8 cellular contexts compared by ENCODE assay signal in genomic region chr14:91140672-91141071, GRCh38. TPM values are rescaled to one million over a fixed set of nuclear protein-coding genes. Genes with fewer than 3 reads are reported as not detected.
DNase-seq lines count a peak whose midpoint lies in the region; ATAC-seq and TF ChIP-seq lines count a peak whose summit lies in the region.

No MANE protein-coding gene starts in this region.

- H3K27me3 ChIP-seq in Peyer's patch, result no peaks in the 10 kb centered on the region

- H3K9me3 ChIP-seq in Peyer's patch, result no peaks in the 10 kb centered on the region

- H3K4me3 Mint-ChIP-seq in natural killer cell treated with Interleukin-12 subunit alpha and Interleukin-12 subunit beta and Interleukin-15 and Interleukin-18, amount 100 ng/mL, for 72 hours, result no peak overlapping the region
- H3K4me3 Mint-ChIP-seq in natural killer cell, result no peak overlapping the region
- H3K4me3 Mint-ChIP-seq in glutamatergic neuron (ENCODE audit: unreplicated experiment), result no peak overlapping the region
- H3K4me3 Mint-ChIP-seq in activated naive CD8-positive, alpha-beta T cell treated with anti-CD3 and anti-CD28 coated beads, Interleukin-2, amount 50 U/mL, for 24 hours, result no peak overlapping the region

- H3K36me3 Mint-ChIP-seq in natural killer cell treated with Interleukin-12 subunit alpha and Interleukin-12 subunit beta and Interleukin-15 and Interleukin-18, amount 100 ng/mL, for 72 hours, result no peaks in the 10 kb centered on the region
- H3K36me3 Mint-ChIP-seq in natural killer cell (no peaks in the 10 kb centered on the region), glutamatergic neuron (ENCODE audit: unreplicated experiment) (no peaks in the 10 kb centered on the region)
- peaks cover 35% of the 10 kb centered on the region for H3K36me3 Mint-ChIP-seq in activated naive CD8-positive, alpha-beta T cell treated with anti-CD3 and anti-CD28 coated beads, Interleukin-2, amount 50 U/mL, for 24 hours (ENCODE audit: low read depth)

- peaks cover 49 to 54% of the 10 kb centered on the region in 2 donors for H3K4me1 Mint-ChIP-seq in natural killer cell treated with Interleukin-12 subunit alpha and Interleukin-12 subunit beta and Interleukin-15 and Interleukin-18, amount 100 ng/mL, for 72 hours (ENCODE audit: low read depth in 2 of 2)
- peaks cover 26 to 44% of the 10 kb centered on the region in 2 donors for H3K4me1 Mint-ChIP-seq in natural killer cell
- H3K4me1 Mint-ChIP-seq in glutamatergic neuron (ENCODE audit: low read depth, unreplicated experiment), result no peaks in the 10 kb centered on the region
- peaks cover 52% of the 10 kb centered on the region for H3K4me1 Mint-ChIP-seq in activated naive CD8-positive, alpha-beta T cell treated with anti-CD3 and anti-CD28 coated beads, Interleukin-2, amount 50 U/mL, for 24 hours

- ATAC-seq in natural killer cell treated with Interleukin-12 subunit alpha and Interleukin-12 subunit beta and Interleukin-15 and Interleukin-18, amount 100 ng/mL, for 72 hours, result no peak
- ATAC-seq in natural killer cell, result no peak
- ATAC-seq in GM18505 (IDR thresholded peaks at IDR 0.05; ENCODE audit: unreplicated experiment), result no peak
- no peak for ATAC-seq in activated naive CD8-positive, alpha-beta T cell treated with anti-CD3 and anti-CD28 coated beads, Interleukin-2, amount 50 U/mL, for 24 hours
- no peak for ATAC-seq in HG02678 (IDR thresholded peaks at IDR 0.05; ENCODE audit: unreplicated experiment)

- peak overlapping the region; percentile 56 to 79 for H3K27ac Mint-ChIP-seq in natural killer cell treated with Interleukin-12 subunit alpha and Interleukin-12 subunit beta and Interleukin-15 and Interleukin-18, amount 100 ng/mL, for 72 hours
- peak overlapping the region in 1 of 2 donors; percentile 15 for H3K27ac Mint-ChIP-seq in natural killer cell
- no peak overlapping the region for H3K27ac Mint-ChIP-seq in glutamatergic neuron (ENCODE audit: unreplicated experiment)
- H3K27ac Mint-ChIP-seq in activated naive CD8-positive, alpha-beta T cell treated with anti-CD3 and anti-CD28 coated beads, Interleukin-2, amount 50 U/mL, for 24 hours, result no peak overlapping the region

- peaks cover 0 to 8% (median 0%) of the 10 kb centered on the region in 3 donors for H3K36me3 ChIP-seq in Peyer's patch

- H3K4me1 ChIP-seq in Peyer's patch, result peaks cover 0 to 7% (median 2%) of the 10 kb centered on the region in 4 donors

- TF ChIP-seq POLR2A in Peyer's patch (IDR thresholded peaks at IDR 0.05), result no peak
- no peak for TF ChIP-seq POLR2A in GM18505 (IDR thresholded peaks at IDR 0.05; ENCODE audit: borderline replicate concordance, extremely low read depth, insufficient read depth, insufficient read length)

- no peak overlapping the region for H3K4me3 ChIP-seq in Peyer's patch

- DNase-seq in natural killer cell treated with Interleukin-12 subunit alpha and Interleukin-12 subunit beta and Interleukin-15 and Interleukin-18, amount 100 ng/mL, for 72 hours (ENCODE audit: low spot score), result no peak
- no peak for DNase-seq in natural killer cell
- DNase-seq in Peyer's patch, result peak in 1 of 3 donors; percentile 74
- no peak for DNase-seq in glutamatergic neuron
- DNase-seq in GM19240 (ENCODE audit: insufficient read length, low spot score), result no peak
- no peak for DNase-seq in activated naive CD8-positive, alpha-beta T cell treated with anti-CD3 and anti-CD28 coated beads, Interleukin-2, amount 50 U/mL, for 24 hours

- no peaks in the 10 kb centered on the region for H3K27me3 Mint-ChIP-seq in natural killer cell treated with Interleukin-12 subunit alpha and Interleukin-12 subunit beta and Interleukin-15 and Interleukin-18, amount 100 ng/mL, for 72 hours
- H3K27me3 Mint-ChIP-seq in natural killer cell (ENCODE audit: low read depth in 2 of 2) (no peaks in the 10 kb centered on the region), glutamatergic neuron (ENCODE audit: unreplicated experiment) (peaks cover 2% of the 10 kb centered on the region)
- H3K27me3 Mint-ChIP-seq in activated naive CD8-positive, alpha-beta T cell treated with anti-CD3 and anti-CD28 coated beads, Interleukin-2, amount 50 U/mL, for 24 hours, result no peaks in the 10 kb centered on the region

- no peak for TF ChIP-seq CTCF in natural killer cell (IDR thresholded peaks at IDR 0.05)
- TF ChIP-seq CTCF in Peyer's patch (IDR thresholded peaks at IDR 0.05), result peak in 4 of 6 experiments; percentile 14 to 87 (median 78)
- TF ChIP-seq CTCF in glutamatergic neuron (IDR thresholded peaks at IDR 0.05; ENCODE audit: partially characterized antibody, unreplicated experiment), result peak; percentile 26

- H3K9me3 Mint-ChIP-seq in natural killer cell treated with Interleukin-12 subunit alpha and Interleukin-12 subunit beta and Interleukin-15 and Interleukin-18, amount 100 ng/mL, for 72 hours, result no peaks in the 10 kb centered on the region
- H3K9me3 Mint-ChIP-seq in natural killer cell (no peaks in the 10 kb centered on the region), glutamatergic neuron (ENCODE audit: unreplicated experiment) (peaks cover 2% of the 10 kb centered on the region)
- no peaks in the 10 kb centered on the region for H3K9me3 Mint-ChIP-seq in activated naive CD8-positive, alpha-beta T cell treated with anti-CD3 and anti-CD28 coated beads, Interleukin-2, amount 50 U/mL, for 24 hours

- H3K27ac ChIP-seq in Peyer's patch, result peak overlapping the region in 1 of 4 donors; percentile 33

- intact Hi-C loops in natural killer cell (cut with micrococcal nuclease), result no loop called here

RNA-seq across cellular contexts. Expression of gene DGLUCY, which starts 26.8 kb away (rescaled TPM):
- 10 to 100 TPM; 28.4 to 78.3 TPM for total RNA-seq in natural killer cell treated with Interleukin-12 subunit alpha and Interleukin-12 subunit beta and Interleukin-15 and Interleukin-18, amount 100 ng/mL, for 72 hours
- total RNA-seq in natural killer cell (100 to 1,000 TPM; 108 to 142 (median 110) TPM), Peyer's patch (100 to 1,000 TPM in 2 of 4 donors, 10 to 100 TPM in 2; 47.1 to 145 (median 102) TPM), glutamatergic neuron (ENCODE audit: unreplicated experiment) (8.3 TPM)

Comparison
In these comparisons a context has a peak if more than half of its experiments do, and no peak if none do; other contexts are left out.
1. H3K27ac Mint-ChIP-seq: peak in natural killer cell treated with Interleukin-12 subunit alpha and Interleukin-12 subunit beta and Interleukin-15 and Interleukin-18, amount 100 ng/mL, for 72 hours (2 of 2); none in glutamatergic neuron (single experiment) and activated naive CD8-positive, alpha-beta T cell treated with anti-CD3 and anti-CD28 coated beads, Interleukin-2, amount 50 U/mL, for 24 hours (single experiment).